In genomic region chr4:74654230-74654681, GRCh38 we compare ENCODE assay signal across 16 cellular contexts.
DNase-seq lines count a peak whose midpoint lies in the region; ATAC-seq, FAIRE-seq and TF ChIP-seq lines count a peak whose summit lies in the region.
"Had no signal": no experiment of that assay in that cellular context is flagged by ENCODE, and none has a peak within 500 bp of the region (broad histone marks: within the 10 kb centered on the region; RNA-seq: fewer than 3 reads in every experiment).

No MANE protein-coding gene starts in this region.

- no peaks in the 10 kb centered on the region for H3K36me3 ChIP-seq in hepatocyte (replicated peaks; ENCODE audit: insufficient read depth, low read depth)
- H3K36me3 ChIP-seq: HAP-1, spleen, thoracic aorta had no signal

- no peaks in the 10 kb centered on the region for H3K9me3 ChIP-seq in hepatocyte (ENCODE audit: low read depth)
- H3K9me3 ChIP-seq: HAP-1, spleen, thoracic aorta had no signal

- peak; percentile 98 for FAIRE-seq in RCC 7860 (lab: Jason Lieb, UNC)
- FAIRE-seq: A204.1 had no signal

- no peak overlapping the region for H3K27ac Mint-ChIP-seq in stimulated activated effector memory CD8-positive, alpha-beta T cell treated with anti-CD3 and anti-CD28 coated beads, Interleukin-12 subunit alpha, Interleukin-12 subunit beta, amount 100 ng/mL, for 72 hours

- peak; percentile 51 for ATAC-seq in HG03175 (IDR thresholded peaks at IDR 0.05; ENCODE audit: unreplicated experiment)
- ATAC-seq in stimulated activated effector memory CD8-positive, alpha-beta T cell treated with anti-CD3 and anti-CD28 coated beads, Interleukin-12 subunit alpha, Interleukin-12 subunit beta, amount 100 ng/mL, for 72 hours: no peak

- 40% methylated on average over 8 of the region's 8 CpGs for WGBS in hepatocyte (ENCODE audit: low lambda C conversion rate, missing lambda C conversion rate)

- no peaks in the 10 kb centered on the region for H3K4me1 Mint-ChIP-seq in stimulated activated effector memory CD8-positive, alpha-beta T cell treated with anti-CD3 and anti-CD28 coated beads, Interleukin-12 subunit alpha, Interleukin-12 subunit beta, amount 100 ng/mL, for 72 hours

- TF ChIP-seq CTCF in 22Rv1 (IDR thresholded peaks at IDR 0.05) (no peak), hepatocyte (IDR thresholded peaks at IDR 0.05; ENCODE audit: poor library complexity) (no peak)

- H3K9me3 Mint-ChIP-seq in stimulated activated effector memory CD8-positive, alpha-beta T cell treated with anti-CD3 and anti-CD28 coated beads, Interleukin-12 subunit alpha, Interleukin-12 subunit beta, amount 100 ng/mL, for 72 hours: no peaks in the 10 kb centered on the region

- peak overlapping the region; percentile 62 for H3K4me2 ChIP-seq in hepatocyte

- peaks cover 11% of the 10 kb centered on the region for H3K4me1 ChIP-seq in hepatocyte (ENCODE audit: insufficient read depth)
- H3K4me1 ChIP-seq: HAP-1, spleen had no signal

- H3K27ac ChIP-seq in 22Rv1: peak overlapping the region; percentile 93
- peak overlapping the region; percentile 96 for H3K27ac ChIP-seq in hepatocyte
- H3K27ac ChIP-seq: spleen, thoracic aorta had no signal

- DNase-seq in RCC 7860 (ENCODE audit: low spot score) (peak; percentile 98), hepatocyte (ENCODE audit: low spot score) (peak; percentile 88), NK-92 (lab: John Stamatoyannopoulos, UW; ENCODE audit: unreplicated experiment) (no peak), NCI-H82 (lab: John Stamatoyannopoulos, UW) (no peak)
- DNase-seq in stimulated activated naive CD4-positive, alpha-beta T cell treated with Interleukin-2 at 50 U/mL for 16 hours (lab: John Stamatoyannopoulos, UW): no peak
- no peak for DNase-seq in stimulated activated effector memory CD8-positive, alpha-beta T cell treated with anti-CD3 and anti-CD28 coated beads, Interleukin-12 subunit alpha, Interleukin-12 subunit beta, amount 100 ng/mL, for 72 hours (ENCODE audit: low spot score in 2 of 2)
- DNase-seq: activated CD8-positive, alpha-beta memory T cell treated with anti-CD3 and anti-CD28 coated beads, Interleukin-2, amount 50 U/mL, for 4 hours; cortex of kidney; DMS 273 treated with DMSO at 0.1 percent for 48 hours; RPMI8226; spleen had no signal

- H3K79me2 ChIP-seq in hepatocyte: no peaks in the 10 kb centered on the region

- no peaks in the 10 kb centered on the region for H3K36me3 Mint-ChIP-seq in stimulated activated effector memory CD8-positive, alpha-beta T cell treated with anti-CD3 and anti-CD28 coated beads, Interleukin-12 subunit alpha, Interleukin-12 subunit beta, amount 100 ng/mL, for 72 hours

- H3K4me3 ChIP-seq in hepatocyte: no peak overlapping the region
- H3K4me3 ChIP-seq: HAP-1, spleen, thoracic aorta had no signal

- H3K4me3 Mint-ChIP-seq in stimulated activated effector memory CD8-positive, alpha-beta T cell treated with anti-CD3 and anti-CD28 coated beads, Interleukin-12 subunit alpha, Interleukin-12 subunit beta, amount 100 ng/mL, for 72 hours: no peak overlapping the region

- H4K20me1 ChIP-seq in hepatocyte (ENCODE audit: insufficient read depth, poor library complexity, severe bottlenecking): no peaks in the 10 kb centered on the region

- no peaks in the 10 kb centered on the region for H3K9me2 ChIP-seq in hepatocyte (replicated peaks; ENCODE audit: insufficient read depth)

- H2AFZ ChIP-seq in hepatocyte: no peak overlapping the region

- no peaks in the 10 kb centered on the region for H3K27me3 ChIP-seq in hepatocyte
- H3K27me3 ChIP-seq: spleen had no signal

Comparison
In these comparisons a context has a peak if more than half of its experiments do, and no peak if none do; other contexts are left out.
1. DNase-seq: peak in RCC 7860 (single experiment) and hepatocyte (single experiment); none in NK-92 (single experiment), NCI-H82 (single experiment), stimulated activated naive CD4-positive, alpha-beta T cell treated with Interleukin-2 at 50 U/mL for 16 hours (single experiment) and stimulated activated effector memory CD8-positive, alpha-beta T cell treated with anti-CD3 and anti-CD28 coated beads, Interleukin-12 subunit alpha, Interleukin-12 subunit beta, amount 100 ng/mL, for 72 hours (0 of 2).